In the genomic region with DNA sequence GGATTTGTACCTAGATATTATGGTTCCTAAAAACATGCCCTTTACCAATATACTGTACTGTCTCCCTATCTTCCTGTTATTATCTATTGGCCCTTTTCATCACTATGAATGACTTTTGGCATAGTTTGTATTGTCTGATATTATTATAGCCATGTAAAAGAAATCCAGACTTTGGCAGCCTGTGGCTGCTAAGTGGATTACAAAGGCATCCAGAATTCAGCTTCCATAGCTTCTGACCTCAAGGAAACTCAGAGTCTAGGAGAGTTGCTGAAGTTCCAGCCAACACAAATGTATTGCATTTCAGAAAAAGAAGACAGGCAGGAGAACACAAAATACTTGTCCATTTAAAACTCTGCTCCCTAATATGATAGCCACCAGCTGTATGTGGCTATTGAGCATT, we compare ENCODE assay signal across 20 cellular contexts.
DNase-seq lines count a peak whose midpoint lies in the region; ATAC-seq and TF ChIP-seq lines count a peak whose summit lies in the region.
"Had no signal": no experiment of that assay in that cellular context is flagged by ENCODE, and none has a peak within 500 bp of the region (broad histone marks: within the 10 kb centered on the region; RNA-seq: fewer than 3 reads in every experiment).

No MANE protein-coding gene starts in this region.

- H3K4me3 ChIP-seq in right atrium auricular region (no peak overlapping the region), choroid plexus epithelial cell (ENCODE audit: low read depth, low read length) (no peak overlapping the region)
- H3K4me3 ChIP-seq: BLaER1, GM23248 had no signal

- H3K36me3 ChIP-seq in right atrium auricular region = no peaks in the 10 kb centered on the region
- H3K36me3 ChIP-seq: BLaER1 had no signal

- TF ChIP-seq CTCF in right atrium auricular region (IDR thresholded peaks at IDR 0.05) (no peak), choroid plexus epithelial cell (conservative IDR thresholded peaks at IDR 0.05; ENCODE audit: low read depth, low read length) (no peak)

- intact Hi-C loops in Right ventricle myocardium inferior (cut with DNase I) (loop anchor here (10.0 kb wide), 1 partner anchor 154 kb away; no protein-coding TSS in a partner anchor), left ventricle myocardium superior (cut with micrococcal nuclease) (no loop called here)

- H3K4me1 ChIP-seq in right atrium auricular region = no peaks in the 10 kb centered on the region
- H3K4me1 ChIP-seq: BLaER1 had no signal

- H3K9me3 ChIP-seq in right atrium auricular region = no peaks in the 10 kb centered on the region

- no peaks in the 10 kb centered on the region for H3K27me3 ChIP-seq in right atrium auricular region
- H3K27me3 ChIP-seq: BLaER1 had no signal

- peak; percentile 68 for ATAC-seq in Right ventricle myocardium inferior
- peak; percentile 84 for ATAC-seq in left ventricle myocardium superior

- DNase-seq in Right ventricle myocardium inferior (ENCODE audit: missing footprints) (no peak), right atrium auricular region (ENCODE audit: low spot score) (no peak), choroid plexus epithelial cell (ENCODE audit: low read depth) (peak; percentile 21), left ventricle myocardium superior (no peak), anterior cingulate cortex (lab: John Stamatoyannopoulos, UW) (no peak)
- no peak for DNase-seq in stimulated activated CD4-positive, alpha-beta T cell treated with anti-CD3 and anti-CD28 coated beads, Interleukin-4, amount 100 ng/mL, for 4 hours
- DNase-seq in activated effector memory CD4-positive, alpha-beta T cell treated with anti-CD3 and anti-CD28 coated beads, Interleukin-2, amount 50 U/mL, for 16 hours = no peak
- DNase-seq: CD4-positive, CD25-positive, alpha-beta regulatory T cell; DMS153; DND-41; GM23248; H7; NCI-H1092; NCI-H1436; NCI-H187 treated with DMSO at 0.1 percent for 48 hours; NCI-H524; NCI-H748 treated with DMSO at 0.1 percent for 48 hours; RPMI8226; SHP77 treated with DMSO at 0.1 percent for 48 hours had no signal

- no peak overlapping the region for H3K27ac ChIP-seq in right atrium auricular region
- H3K27ac ChIP-seq: BLaER1, GM23248 had no signal
